Comparison of ENCODE assay signal across 22 cellular contexts in the genomic region with DNA sequence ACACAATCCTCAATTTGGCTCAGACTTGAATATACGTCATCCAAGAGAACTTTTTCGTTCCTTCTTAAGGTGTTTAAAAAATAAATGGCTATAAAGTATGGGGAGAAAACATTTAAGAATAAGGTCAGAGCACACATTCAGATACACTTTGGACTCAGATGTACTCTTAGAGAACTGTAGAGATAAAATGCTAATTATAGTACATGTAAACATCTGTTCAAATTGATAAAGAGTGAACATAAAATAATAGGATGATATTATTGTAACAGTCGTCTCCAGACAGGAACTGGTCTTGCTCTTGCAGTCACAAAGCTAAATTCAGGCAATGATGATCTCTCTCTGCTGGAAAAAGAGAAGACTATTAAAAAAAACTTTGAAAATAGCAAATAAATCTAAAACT.
A peak's percentile ranks its signal among the peaks of the same experiment; 100 is the strongest.
DNase-seq lines count a peak whose midpoint lies in the region; ATAC-seq, FAIRE-seq and TF ChIP-seq lines count a peak whose summit lies in the region.
"Had no signal": no experiment of that assay in that cellular context is flagged by ENCODE, and none has a peak within 500 bp of the region (broad histone marks: within the 10 kb centered on the region; RNA-seq: fewer than 3 reads in every experiment).

No MANE protein-coding gene starts in this region.

- no peak for ATAC-seq in T-helper 17 cell
- ATAC-seq: GM23338 had no signal

- H3K27ac ChIP-seq in breast epithelium (no peak overlapping the region), endothelial cell of umbilical vein (ENCODE audit: insufficient read depth, low read depth, low read length) (no peak overlapping the region)
- H3K27ac ChIP-seq: C4-2B had no signal

- dilution Hi-C loops in endothelial cell of umbilical vein (cut with MboI; ENCODE audit: extremely low pct_ligation_motif_present, low sequenced_read_pairs), result no loop called here

- H3K9ac ChIP-seq in endothelial cell of umbilical vein (replicated peaks; ENCODE audit: extremely low read depth, insufficient read depth, low read length), result no peak overlapping the region

- H3K9me3 Mint-ChIP-seq in MCF 10A (ENCODE audit: unreplicated experiment) (no peaks in the 10 kb centered on the region), nephron progenitor cell (no peaks in the 10 kb centered on the region)
- H3K9me3 Mint-ChIP-seq: CD8-positive, alpha-beta memory T cell; GM23338 had no signal

- no peaks in the 10 kb centered on the region for H4K20me1 ChIP-seq in endothelial cell of umbilical vein (replicated peaks; ENCODE audit: control insufficient read depth, extremely low read depth, insufficient read depth, low read length)

- POLR2A ChIA-PET in MCF 10A (lab: Yijun Ruan, JAX) (interaction anchor here (0.8 kb wide), 1 partner anchor 59 kb away, joined by 3 read pairs; no protein-coding TSS in a partner anchor), endothelial cell of umbilical vein (lab: Charles Lee) (no interaction called here)

- H2AFZ ChIP-seq in endothelial cell of umbilical vein (ENCODE audit: low read depth, low read length), result no peak overlapping the region
- H2AFZ ChIP-seq: GM23338 had no signal

- no peaks in the 10 kb centered on the region for H3K9me1 ChIP-seq in endothelial cell of umbilical vein (replicated peaks; ENCODE audit: control insufficient read depth, extremely low read depth, insufficient read depth, low read length)

- H3K4me1 ChIP-seq in breast epithelium (no peaks in the 10 kb centered on the region), endothelial cell of umbilical vein (ENCODE audit: control insufficient read depth, extremely low read depth, insufficient read depth, low read length) (peaks cover 15% of the 10 kb centered on the region)
- H3K4me1 ChIP-seq: HAP-1 had no signal

- CTCF ChIA-PET in MCF 10A (lab: Yijun Ruan, JAX) (no interaction called here), endothelial cell of umbilical vein (lab: Charles Lee) (no interaction called here)

- H3K4me3 ChIP-seq in breast epithelium (no peak overlapping the region), endothelial cell of umbilical vein (replicated peaks in 1 of 3; ENCODE audit: insufficient read depth in 1 of 3, low read depth in 1 of 3, low read length in 3 of 3) (no peak overlapping the region)
- H3K4me3 ChIP-seq: GM23338, HAP-1 had no signal

- no peaks in the 10 kb centered on the region for H3K4me1 Mint-ChIP-seq in MCF 10A (ENCODE audit: insufficient read depth, unreplicated experiment)
- no peaks in the 10 kb centered on the region for H3K4me1 Mint-ChIP-seq in T-helper 17 cell
- no peaks in the 10 kb centered on the region for H3K4me1 Mint-ChIP-seq in nephron progenitor cell
- H3K4me1 Mint-ChIP-seq: CD8-positive, alpha-beta memory T cell had no signal

- H3K36me3 ChIP-seq in breast epithelium, result no peaks in the 10 kb centered on the region
- H3K36me3 ChIP-seq in endothelial cell of umbilical vein (ENCODE audit: control insufficient read depth in 2 of 2, extremely low read depth in 1 of 2, insufficient read depth in 2 of 2, low read length in 2 of 2), result peaks cover 0 to 8% of the 10 kb centered on the region in 2 experiments

- FAIRE-seq in endothelial cell of umbilical vein (lab: Jason Lieb, UNC), result no peak
- FAIRE-seq: GM12892, GM18507, RCC 7860 had no signal

- H3K79me2 ChIP-seq in endothelial cell of umbilical vein (ENCODE audit: control insufficient read depth, insufficient read depth, low read length), result no peaks in the 10 kb centered on the region

- no TSS peak for BruUV-seq in MCF 10A (replicated peaks; lab: Mats Ljungman, UMichigan)
- no TSS peak for BruUV-seq in endothelial cell of umbilical vein (replicated peaks; lab: Mats Ljungman, UMichigan)

- H3K9me3 ChIP-seq in breast epithelium, result no peaks in the 10 kb centered on the region
- H3K9me3 ChIP-seq in T-helper 17 cell (ENCODE audit: control insufficient read depth, low read length, poor library complexity, severe bottlenecking), result no peaks in the 10 kb centered on the region
- no peaks in the 10 kb centered on the region for H3K9me3 ChIP-seq in endothelial cell of umbilical vein (replicated peaks; ENCODE audit: control insufficient read depth, insufficient read depth, low read length)
- H3K9me3 ChIP-seq: HAP-1 had no signal

- H3K36me3 Mint-ChIP-seq in MCF 10A (ENCODE audit: insufficient read depth, unreplicated experiment) (peaks cover 54% of the 10 kb centered on the region), T-helper 17 cell (ENCODE audit: low read depth) (peaks cover 2% of the 10 kb centered on the region), nephron progenitor cell (ENCODE audit: low read depth) (peaks cover 26% of the 10 kb centered on the region)

- no peak for DNase-seq in MCF 10A (ENCODE audit: unreplicated experiment)
- no peak for DNase-seq in breast epithelium (ENCODE audit: low spot score in 2 of 2)
- no peak for DNase-seq in T-helper 17 cell
- DNase-seq in endothelial cell of umbilical vein (ENCODE audit: low read depth, low spot score), result peak; percentile 17
- DNase-seq in nephron progenitor cell, result no peak
- DNase-seq in NCI-H146 (lab: John Stamatoyannopoulos, UW), result no peak
- no peak for DNase-seq in NCI-H446 (lab: John Stamatoyannopoulos, UW)
- no peak for DNase-seq in GM20000 (ENCODE audit: low spot score)
- DNase-seq: CD8-positive, alpha-beta memory T cell; KBM-7; NCI-H1092 treated with DMSO at 0.1 percent for 48 hours; NCI-H1436 treated with DMSO at 0.1 percent for 48 hours; NCI-H2029 treated with DMSO at 0.1 percent for 48 hours; NCI-H226; NCI-H524 treated with DMSO at 0.1 percent for 48 hours; NCI-H82 had no signal

- H3K4me3 Mint-ChIP-seq in MCF 10A (ENCODE audit: unreplicated experiment) (no peak overlapping the region), T-helper 17 cell (no peak overlapping the region), nephron progenitor cell (no peak overlapping the region)
- H3K4me3 Mint-ChIP-seq: CD8-positive, alpha-beta memory T cell; GM23338 had no signal

- TF ChIP-seq POLR2A in breast epithelium (IDR thresholded peaks at IDR 0.05) (no peak), endothelial cell of umbilical vein (IDR thresholded peaks at IDR 0.05; ENCODE audit: low read depth, low read length) (no peak)

- intact Hi-C loops in MCF 10A (cut with micrococcal nuclease), result no loop called here
- intact Hi-C loops in breast epithelium (cut with DNase I; ENCODE audit: low total_unique reads), result no loop called here
- intact Hi-C loops in endothelial cell of umbilical vein (cut with micrococcal nuclease), result loop anchor here (5.0 kb wide), 1 partner anchor 78 kb away; no protein-coding TSS in a partner anchor

- H3K27ac Mint-ChIP-seq in MCF 10A (ENCODE audit: low read depth, unreplicated experiment) (peak overlapping the region; percentile 59), T-helper 17 cell (peak overlapping the region; percentile 29), nephron progenitor cell (peak overlapping the region; percentile 10)
- H3K27ac Mint-ChIP-seq: GM23338 had no signal

- no peaks in the 10 kb centered on the region for H3K27me3 Mint-ChIP-seq in MCF 10A (ENCODE audit: insufficient read depth, unreplicated experiment)
- no peaks in the 10 kb centered on the region for H3K27me3 Mint-ChIP-seq in T-helper 17 cell
- H3K27me3 Mint-ChIP-seq in nephron progenitor cell (ENCODE audit: low read depth, poor library complexity), result peaks cover 2% of the 10 kb centered on the region
- H3K27me3 Mint-ChIP-seq: CD8-positive, alpha-beta memory T cell had no signal

- no peak for TF ChIP-seq CTCF in MCF 10A (IDR thresholded peaks at IDR 0.05; ENCODE audit: unreplicated experiment)
- no peak for TF ChIP-seq CTCF in breast epithelium (IDR thresholded peaks at IDR 0.05)
- TF ChIP-seq CTCF in endothelial cell of umbilical vein (IDR thresholded peaks at IDR 0.05; ENCODE audit: extremely low read depth in 1 of 2, insufficient read depth in 1 of 2, low read depth in 1 of 2, low read length in 2 of 2), result no peak
- TF ChIP-seq CTCF in nephron progenitor cell (IDR thresholded peaks at IDR 0.05), result no peak
- no peak for TF ChIP-seq CTCF in GM20000 (IDR thresholded peaks at IDR 0.05; ENCODE audit: extremely low read depth, missing control alignments)

- H3K27me3 ChIP-seq in breast epithelium, result no peaks in the 10 kb centered on the region
- H3K27me3 ChIP-seq in endothelial cell of umbilical vein (ENCODE audit: control insufficient read depth in 2 of 2, insufficient read depth in 2 of 2, low read length in 2 of 2), result no peaks in the 10 kb centered on the region

- no peak overlapping the region for H3K4me2 ChIP-seq in endothelial cell of umbilical vein (ENCODE audit: insufficient read depth, low read length)
- H3K4me2 ChIP-seq: GM23338 had no signal

TF ChIP-seq in endothelial cell of umbilical vein, 7 proteins besides CTCF, POLR2A, EP300 and RAD21:
- no peak for TF ChIP-seq GATA2 (IDR thresholded peaks at IDR 0.05; ENCODE audit: insufficient read depth, insufficient read length, low read depth, low read length)
- TF ChIP-seq MYC (IDR thresholded peaks at IDR 0.05; ENCODE audit: low read depth, low read length), result no peak
- TF ChIP-seq POLR2AphosphoS5 (IDR thresholded peaks at IDR 0.05; ENCODE audit: insufficient read depth, low read depth, low read length), result no peak
- no peak for TF ChIP-seq JUN (IDR thresholded peaks at IDR 0.05; ENCODE audit: borderline replicate concordance, insufficient read depth, insufficient read length, low read depth)
- TF ChIP-seq, protein P1, sequence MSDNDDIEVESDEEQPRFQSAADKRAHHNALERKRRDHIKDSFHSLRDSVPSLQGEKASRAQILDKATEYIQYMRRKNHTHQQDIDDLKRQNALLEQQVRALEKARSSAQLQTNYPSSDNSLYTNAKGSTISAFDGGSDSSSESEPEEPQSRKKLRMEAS (IDR thresholded peaks at IDR 0.05; ENCODE audit: insufficient read depth, insufficient read length), result no peak
- TF ChIP-seq FOS (IDR thresholded peaks at IDR 0.05; ENCODE audit: borderline replicate concordance, insufficient read depth, low read length), result no peak
- TF ChIP-seq EZH2 (IDR thresholded peaks at IDR 0.05; ENCODE audit: borderline replicate concordance, low read depth, low read length, severe bottlenecking), result no peak
